Comparison of ENCODE assay signal across 22 cellular contexts in the genomic region with DNA sequence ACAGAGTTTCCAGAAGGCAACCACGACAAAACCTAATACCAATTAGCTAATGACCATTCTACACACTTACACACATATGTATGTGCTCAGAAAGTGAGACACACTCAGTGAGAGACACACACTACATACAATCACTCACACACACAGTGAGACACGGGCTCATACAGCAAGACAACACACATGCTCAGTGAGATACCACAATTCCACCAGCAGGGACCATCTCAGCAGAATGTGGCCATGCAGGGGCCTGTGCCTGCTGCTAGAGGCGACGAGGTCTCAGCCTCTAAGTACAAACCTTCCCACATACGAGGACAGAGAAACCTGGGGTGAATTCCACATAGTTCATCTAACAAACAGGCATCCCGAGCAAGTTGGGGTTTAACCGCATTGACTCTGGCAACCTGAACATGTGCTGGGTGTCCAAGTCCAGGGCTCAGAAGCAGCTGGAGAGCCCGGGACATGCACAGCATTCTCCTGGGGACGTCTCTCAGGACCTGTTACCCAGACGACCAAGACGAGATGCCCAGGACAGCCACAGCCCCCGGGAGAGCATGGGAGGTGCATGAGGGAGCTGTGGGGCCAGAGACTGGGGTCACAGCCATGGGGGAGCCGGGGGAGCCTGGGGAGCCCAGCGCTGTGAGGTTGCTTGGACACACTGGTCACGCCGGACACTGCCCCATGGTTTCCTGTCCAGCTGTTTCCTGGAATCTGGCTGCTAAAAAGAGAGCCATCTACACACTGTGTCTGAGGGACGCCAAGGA.
"Had no signal": no experiment of that assay in that cellular context is flagged by ENCODE, and none has a peak within 500 bp of the region (broad histone marks: within the 10 kb centered on the region; RNA-seq: fewer than 3 reads in every experiment).

No MANE protein-coding gene starts in this region.

- H3K4me3 ChIP-seq: esophagus muscularis mucosa, gastrocnemius medialis, heart right ventricle, neural progenitor cell, tibial nerve, upper lobe of right lung, vagina had no signal

- FAIRE-seq: colon, islet of Langerhans, small intestine had no signal

- DNase-seq: effector memory CD8-positive, alpha-beta T cell; gastrocnemius medialis; heart right ventricle; hypothalamus; kidney glomerular epithelial cell; mammary epithelial cell; naive thymus-derived CD4-positive, alpha-beta T cell; occipital lobe; small intestine; stimulated activated CD4-positive, alpha-beta T cell treated with anti-CD3 and anti-CD28 coated beads, Interleukin-4, amount 100 ng/mL, for 1 hour; upper lobe of right lung had no signal

- H3K9me3 ChIP-seq: gastrocnemius medialis, upper lobe of right lung, vagina had no signal

- H3K27ac ChIP-seq: epithelial cell of prostate, esophagus muscularis mucosa, gastrocnemius medialis, heart right ventricle, neural progenitor cell, tibial nerve, upper lobe of right lung, vagina had no signal

- ATAC-seq: effector memory CD8-positive, alpha-beta T cell; gastrocnemius medialis; heart right ventricle; left lobe of liver; naive thymus-derived CD4-positive, alpha-beta T cell; stimulated activated memory B cell treated with anti-CD40 and anti-IgM and Interleukin-4, amounts not matched to agents 10 μg/mL and 1 μg/mL and 100 μg/mL, for 72 hours; upper lobe of right lung had no signal

- H3K36me3 Mint-ChIP-seq: neural progenitor cell; stimulated activated memory B cell treated with anti-CD40 and anti-IgM and Interleukin-4, amounts not matched to agents 10 μg/mL and 1 μg/mL and 100 μg/mL, for 72 hours had no signal

- H3K36me3 ChIP-seq: esophagus muscularis mucosa, gastrocnemius medialis, heart right ventricle, neural progenitor cell, tibial nerve, upper lobe of right lung, vagina had no signal

- H3K27me3 Mint-ChIP-seq: dendritic cell treated with granulocyte-macrophage colony-stimulating factor and Interleukin-4, amounts not matched to agents 40 ng/mL and 50 ng/mL, for 4 days; stimulated activated memory B cell treated with anti-CD40 and anti-IgM and Interleukin-4, amounts not matched to agents 10 μg/mL and 1 μg/mL and 100 μg/mL, for 72 hours had no signal

- H3K27ac Mint-ChIP-seq: dendritic cell treated with granulocyte-macrophage colony-stimulating factor and Interleukin-4, amounts not matched to agents 40 ng/mL and 50 ng/mL, for 4 days; effector memory CD8-positive, alpha-beta T cell; naive thymus-derived CD4-positive, alpha-beta T cell; stimulated activated memory B cell treated with anti-CD40 and anti-IgM and Interleukin-4, amounts not matched to agents 10 μg/mL and 1 μg/mL and 100 μg/mL, for 72 hours; stimulated activated naive CD8-positive, alpha-beta T cell treated with anti-CD3 and anti-CD28 coated beads, Interleukin-15, Interleukin-2, amounts not matched to agents 100 ng/mL and 50 ng/mL, for 24 hours had no signal

- H3K9ac ChIP-seq: neural progenitor cell had no signal

- H3K4me2 ChIP-seq: neural progenitor cell had no signal

- H3K4me3 Mint-ChIP-seq: dendritic cell treated with granulocyte-macrophage colony-stimulating factor and Interleukin-4, amounts not matched to agents 40 ng/mL and 50 ng/mL, for 4 days; effector memory CD8-positive, alpha-beta T cell; naive thymus-derived CD4-positive, alpha-beta T cell; neural progenitor cell; stimulated activated memory B cell treated with anti-CD40 and anti-IgM and Interleukin-4, amounts not matched to agents 10 μg/mL and 1 μg/mL and 100 μg/mL, for 72 hours; stimulated activated naive CD8-positive, alpha-beta T cell treated with anti-CD3 and anti-CD28 coated beads, Interleukin-15, Interleukin-2, amounts not matched to agents 100 ng/mL and 50 ng/mL, for 24 hours had no signal

- H3K4me1 ChIP-seq: esophagus muscularis mucosa, gastrocnemius medialis, heart right ventricle, tibial nerve, upper lobe of right lung, vagina had no signal

- H3K4me1 Mint-ChIP-seq: naive thymus-derived CD4-positive, alpha-beta T cell; stimulated activated memory B cell treated with anti-CD40 and anti-IgM and Interleukin-4, amounts not matched to agents 10 μg/mL and 1 μg/mL and 100 μg/mL, for 72 hours had no signal

- H3K9me3 Mint-ChIP-seq: dendritic cell treated with granulocyte-macrophage colony-stimulating factor and Interleukin-4, amounts not matched to agents 40 ng/mL and 50 ng/mL, for 4 days; effector memory CD8-positive, alpha-beta T cell; stimulated activated memory B cell treated with anti-CD40 and anti-IgM and Interleukin-4, amounts not matched to agents 10 μg/mL and 1 μg/mL and 100 μg/mL, for 72 hours; stimulated activated naive CD8-positive, alpha-beta T cell treated with anti-CD3 and anti-CD28 coated beads, Interleukin-15, Interleukin-2, amounts not matched to agents 100 ng/mL and 50 ng/mL, for 24 hours had no signal

- H3K27me3 ChIP-seq: gastrocnemius medialis, neural progenitor cell, tibial nerve, upper lobe of right lung, vagina had no signal
